1 cellular context compared by ENCODE assay signal in the genomic region with DNA sequence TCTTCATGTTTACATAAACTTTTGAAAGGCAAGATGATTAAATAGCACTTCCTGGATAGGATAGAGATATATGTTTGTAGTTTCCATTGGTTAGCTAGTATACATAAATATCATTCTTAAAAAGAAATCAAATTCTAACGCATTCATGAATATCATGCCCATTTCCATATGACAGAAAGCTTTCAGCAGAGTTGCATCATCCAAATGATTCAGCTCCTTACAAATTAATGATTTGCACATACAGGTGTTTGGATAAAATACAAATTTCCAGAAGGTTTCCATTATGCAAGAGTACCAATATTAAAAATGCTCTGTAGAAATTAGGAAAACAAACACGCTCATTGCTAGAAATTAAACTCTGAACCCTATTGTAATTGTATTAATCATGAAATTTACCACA.
A peak's percentile ranks its signal among the peaks of the same experiment; 100 is the strongest.
TF ChIP-seq lines count a peak whose summit lies in the region.

No MANE protein-coding gene starts in this region.

TF ChIP-seq in K562, 482 proteins besides CTCF, POLR2A, EP300 and RAD21 (continued from another document):
- TF ChIP-seq, protein P1, sequence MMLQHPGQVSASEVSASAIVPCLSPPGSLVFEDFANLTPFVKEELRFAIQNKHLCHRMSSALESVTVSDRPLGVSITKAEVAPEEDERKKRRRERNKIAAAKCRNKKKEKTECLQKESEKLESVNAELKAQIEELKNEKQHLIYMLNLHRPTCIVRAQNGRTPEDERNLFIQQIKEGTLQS (IDR thresholded peaks at IDR 0.05): peak; percentile 68
- TF ChIP-seq, protein P1 (CRISPR knock-in tag; conservative IDR thresholded peaks at IDR 0.05): no peak
- TF ChIP-seq, protein P2, sequence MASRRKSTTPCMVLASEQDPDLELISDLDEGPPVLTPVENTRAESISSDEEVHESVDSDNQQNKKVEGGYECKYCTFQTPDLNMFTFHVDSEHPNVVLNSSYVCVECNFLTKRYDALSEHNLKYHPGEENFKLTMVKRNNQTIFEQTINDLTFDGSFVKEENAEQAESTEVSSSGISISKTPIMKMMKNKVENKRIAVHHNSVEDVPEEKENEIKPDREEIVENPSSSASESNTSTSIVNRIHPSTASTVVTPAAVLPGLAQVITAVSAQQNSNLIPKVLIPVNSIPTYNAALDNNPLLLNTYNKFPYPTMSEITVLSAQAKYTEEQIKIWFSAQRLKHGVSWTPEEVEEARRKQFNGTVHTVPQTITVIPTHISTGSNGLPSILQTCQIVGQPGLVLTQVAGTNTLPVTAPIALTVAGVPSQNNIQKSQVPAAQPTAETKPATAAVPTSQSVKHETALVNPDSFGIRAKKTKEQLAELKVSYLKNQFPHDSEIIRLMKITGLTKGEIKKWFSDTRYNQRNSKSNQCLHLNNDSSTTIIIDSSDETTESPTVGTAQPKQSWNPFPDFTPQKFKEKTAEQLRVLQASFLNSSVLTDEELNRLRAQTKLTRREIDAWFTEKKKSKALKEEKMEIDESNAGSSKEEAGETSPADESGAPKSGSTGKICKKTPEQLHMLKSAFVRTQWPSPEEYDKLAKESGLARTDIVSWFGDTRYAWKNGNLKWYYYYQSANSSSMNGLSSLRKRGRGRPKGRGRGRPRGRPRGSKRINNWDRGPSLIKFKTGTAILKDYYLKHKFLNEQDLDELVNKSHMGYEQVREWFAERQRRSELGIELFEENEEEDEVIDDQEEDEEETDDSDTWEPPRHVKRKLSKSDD (conservative IDR thresholded peaks at IDR 0.05; ENCODE audit: low read length): no peak
- TF ChIP-seq XRCC4 (IDR thresholded peaks at IDR 0.05; ENCODE audit: extremely low read depth, insufficient read depth, insufficient read length): no peak
- no peak for TF ChIP-seq MYC (IDR thresholded peaks at IDR 0.05; ENCODE audit: low read depth, low read length)
- TF ChIP-seq MYC (CRISPR knock-in tag; IDR thresholded peaks at IDR 0.05; ENCODE audit: borderline replicate concordance, low read depth): no peak
- TF ChIP-seq CREB1 (IDR thresholded peaks at IDR 0.05): no peak
- no peak for TF ChIP-seq CREB1 (CRISPR knock-in tag; IDR thresholded peaks at IDR 0.05)
- TF ChIP-seq, protein P3, sequence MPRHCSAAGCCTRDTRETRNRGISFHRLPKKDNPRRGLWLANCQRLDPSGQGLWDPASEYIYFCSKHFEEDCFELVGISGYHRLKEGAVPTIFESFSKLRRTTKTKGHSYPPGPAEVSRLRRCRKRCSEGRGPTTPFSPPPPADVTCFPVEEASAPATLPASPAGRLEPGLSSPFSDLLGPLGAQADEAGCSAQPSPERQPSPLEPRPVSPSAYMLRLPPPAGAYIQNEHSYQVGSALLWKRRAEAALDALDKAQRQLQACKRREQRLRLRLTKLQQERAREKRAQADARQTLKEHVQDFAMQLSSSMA (CRISPR knock-in tag; IDR thresholded peaks at IDR 0.05): no peak
- no peak for TF ChIP-seq PYGO2 (tag; IDR thresholded peaks at IDR 0.05)
- TF ChIP-seq, protein P4, sequence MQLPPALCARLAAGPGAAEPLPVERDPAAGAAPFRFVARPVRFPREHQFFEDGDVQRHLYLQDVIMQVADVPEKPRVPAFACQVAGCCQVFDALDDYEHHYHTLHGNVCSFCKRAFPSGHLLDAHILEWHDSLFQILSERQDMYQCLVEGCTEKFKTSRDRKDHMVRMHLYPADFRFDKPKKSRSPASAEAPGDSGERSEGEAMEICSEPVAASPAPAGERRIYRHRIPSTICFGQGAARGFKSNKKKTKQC (CRISPR knock-in tag; IDR thresholded peaks at IDR 0.05): no peak
TF ChIP-seq in K562: peak in this region for 3.
